ENCODE assay signal across 8 cellular contexts in genomic region chr1:15950763-15951295, GRCh38. TPM values are rescaled to one million over a fixed set of nuclear protein-coding genes. Genes with fewer than 3 reads are reported as not detected.
DNase-seq lines count a peak whose midpoint lies in the region; ATAC-seq and TF ChIP-seq lines count a peak whose summit lies in the region.

No MANE protein-coding gene starts in this region.

- intact Hi-C loops in PC-3 (cut with micrococcal nuclease) = no loop called here

- no peaks in the 10 kb centered on the region for H3K27me3 ChIP-seq in PC-3 (ENCODE audit: low read length)

- CTCF ChIA-PET in PC-3 (lab: Charles Lee) = no interaction called here

- peaks cover 65% of the 10 kb centered on the region for H3K79me2 ChIP-seq in PC-3 (ENCODE audit: low read length)

- no peak overlapping the region for H3K4me2 ChIP-seq in PC-3 (ENCODE audit: low read length)

- POLR2A ChIA-PET in PC-3 (lab: Charles Lee; ENCODE audit: unreplicated experiment) = no interaction called here

- no peaks in the 10 kb centered on the region for H3K9me3 ChIP-seq in PC-3 (ENCODE audit: low read length)

- ATAC-seq in PC-3 = no peak

- H2AFZ ChIP-seq in PC-3 (ENCODE audit: low read length) = no peak overlapping the region

- peaks cover 35% of the 10 kb centered on the region for H3K4me1 ChIP-seq in PC-3 (ENCODE audit: insufficient read depth, low read length)

- H3F3A ChIP-seq in PC-3 (ENCODE audit: low read length, unreplicated experiment) = no peaks in the 10 kb centered on the region

- BruUV-seq in PC-3 (replicated peaks; lab: Mats Ljungman, UMichigan) = no TSS peak

- peaks cover 4% of the 10 kb centered on the region; the same call in 1 of the 2 replicates for H3K36me3 ChIP-seq in PC-3 (ENCODE audit: low read depth, low read length)

- no peak overlapping the region for H3K4me3 ChIP-seq in fibroblast of pulmonary artery (replicated peaks; ENCODE audit: low read depth, low read length)
- no peak overlapping the region for H3K4me3 ChIP-seq in PC-3 (ENCODE audit: low read length)

- H3K9ac ChIP-seq in PC-3 (ENCODE audit: low read length) = no peak overlapping the region

- no peak overlapping the region for H3K27ac ChIP-seq in PC-3 (ENCODE audit: low read length)

- DNase-seq in M059J (ENCODE audit: low read depth) (peak; percentile 75), activated T-cell treated with anti-CD3 and anti-CD28 coated beads for 1 hour (ENCODE audit: low read depth) (peak; percentile 56), fibroblast of pulmonary artery (ENCODE audit: low read depth) (peak; percentile 77), GF-D8 (lab: John Stamatoyannopoulos, UW) (no peak), PC-3 (no peak), NCI-H82 treated with DMSO at 0.1 percent for 48 hours (lab: John Stamatoyannopoulos, UW; ENCODE audit: unreplicated experiment) (no peak), NCI-H128 (lab: John Stamatoyannopoulos, UW; ENCODE audit: unreplicated experiment) (no peak)
- DNase-seq in stimulated activated CD4-positive, alpha-beta T cell treated with anti-CD3 and anti-CD28 coated beads, Interleukin-1b, Interleukin-23, amount 100 ng/mL, for 48 hours = peak; percentile 89

- H4K20me1 ChIP-seq in PC-3 (ENCODE audit: low read length) = no peaks in the 10 kb centered on the region

- TF ChIP-seq CTCF in fibroblast of pulmonary artery (IDR thresholded peaks at IDR 0.05; ENCODE audit: low read length, missing control alignments) (no peak), PC-3 (conservative IDR thresholded peaks at IDR 0.05; ENCODE audit: low read depth, low read length) (no peak)

- H3K9me2 ChIP-seq in PC-3 (replicated peaks; ENCODE audit: low read length) = no peaks in the 10 kb centered on the region

RNA-seq across cellular contexts. Expression of gene ZBTB17, which starts 25.1 kb away (rescaled TPM):
- 26.6 and 37.6 TPM in 2 replicates for total RNA-seq in M059J (2014; rRNA removed; shearing (Covaris generic))
- total RNA-seq in PC-3 (2014; rRNA removed) = 44.2 and 55.2 TPM in 2 replicates

RNA-seq across cellular contexts. Expression of gene SRARP, which starts 53.2 kb away (rescaled TPM):
- total RNA-seq in M059J (2014; rRNA removed; shearing (Covaris generic)) = not detected in 2 replicates
- total RNA-seq in PC-3 (2014; rRNA removed) = not detected in 2 replicates

Comparison
In these comparisons a context has a peak if more than half of its experiments do, and no peak if none do; other contexts are left out.
1. DNase-seq: peak in M059J (single experiment), activated T-cell treated with anti-CD3 and anti-CD28 coated beads for 1 hour (single experiment), fibroblast of pulmonary artery (single experiment) and stimulated activated CD4-positive, alpha-beta T cell treated with anti-CD3 and anti-CD28 coated beads, Interleukin-1b, Interleukin-23, amount 100 ng/mL, for 48 hours (single experiment); none in GF-D8 (single experiment), PC-3 (single experiment), NCI-H82 treated with DMSO at 0.1 percent for 48 hours (single experiment) and NCI-H128 (single experiment).